In genomic region chr9:71096431-71097108, GRCh38 we compare ENCODE assay signal across 1 cellular context.
A peak's percentile ranks its signal among the peaks of the same experiment; 100 is the strongest.
TF ChIP-seq lines count a peak whose summit lies in the region.

No MANE protein-coding gene starts in this region.

TF ChIP-seq in HepG2, 621 proteins besides CTCF, POLR2A, EP300 and RAD21 (continued from another document and continues in another):
- TF ChIP-seq MNT (IDR thresholded peaks at IDR 0.05) (peak; percentile 21; the same call in 1 of the 2 replicates), HNRNPLL (IDR thresholded peaks at IDR 0.05; ENCODE audit: low read depth, low read length, poor library complexity, severe bottlenecking) (no peak), NCOA5 (CRISPR knock-in tag; IDR thresholded peaks at IDR 0.05) (no peak), RNF219 (CRISPR knock-in tag; IDR thresholded peaks at IDR 0.05) (0 out of 2 replicates have a peak, but pooled peaks have one; percentile 74), ZNF773 (CRISPR knock-in tag; IDR thresholded peaks at IDR 0.05; ENCODE audit: borderline replicate concordance) (no peak), ZNF260 (CRISPR knock-in tag; IDR thresholded peaks at IDR 0.05; ENCODE audit: borderline replicate concordance, low read depth) (no peak), ZNF230 (CRISPR knock-in tag; IDR thresholded peaks at IDR 0.05) (0 out of 2 replicates have a peak, but pooled peaks have one; percentile 44), ZSCAN9 (CRISPR knock-in tag; IDR thresholded peaks at IDR 0.05; ENCODE audit: borderline replicate concordance) (0 out of 2 replicates have a peak, but pooled peaks have one; percentile 32), SATB2 (CRISPR knock-in tag; IDR thresholded peaks at IDR 0.05) (0 out of 2 replicates have a peak, but pooled peaks have one; percentile 37), SOX13 (IDR thresholded peaks at IDR 0.05) (peak; percentile 80), SOX13 (CRISPR knock-in tag; conservative IDR thresholded peaks at IDR 0.05 in 1 of 2, IDR thresholded peaks at IDR 0.05 in 1 of 2) (peak in 1 of 2 experiments; percentile 59; a peak in 2 of 4 replicates), SOX5 (CRISPR knock-in tag; IDR thresholded peaks at IDR 0.05; ENCODE audit: borderline replicate concordance) (peak; percentile 72; the same call in 1 of the 2 replicates), FOXP1 (IDR thresholded peaks at IDR 0.05) (peak; percentile 100), FOXP1 (CRISPR knock-in tag; IDR thresholded peaks at IDR 0.05) (peak; percentile 98), ZNF550 (CRISPR knock-in tag; IDR thresholded peaks at IDR 0.05; ENCODE audit: borderline replicate concordance) (no peak), CEBPG (CRISPR knock-in tag; IDR thresholded peaks at IDR 0.05) (peak; percentile 92), SRF (IDR thresholded peaks at IDR 0.05; ENCODE audit: low read depth, low read length) (no peak), KDM3A (CRISPR knock-in tag; IDR thresholded peaks at IDR 0.05; ENCODE audit: low read depth) (peak; percentile 32; the same call in 1 of the 2 replicates), ZMAT5 (CRISPR knock-in tag; IDR thresholded peaks at IDR 0.05; ENCODE audit: borderline replicate concordance, low read depth) (no peak), TERF1 (CRISPR knock-in tag; IDR thresholded peaks at IDR 0.05) (no peak), ZNF83 (CRISPR knock-in tag; IDR thresholded peaks at IDR 0.05; ENCODE audit: borderline replicate concordance) (no peak), HES4 (CRISPR knock-in tag; IDR thresholded peaks at IDR 0.05; ENCODE audit: borderline replicate concordance) (no peak), PAX8 (CRISPR knock-in tag; IDR thresholded peaks at IDR 0.05; ENCODE audit: borderline replicate concordance) (no peak), TBL1XR1 (IDR thresholded peaks at IDR 0.05; ENCODE audit: borderline replicate concordance, low read length, partially characterized antibody) (peak; percentile 83), ZFP36 (IDR thresholded peaks at IDR 0.05; ENCODE audit: borderline replicate concordance, low read depth, low read length, partially characterized antibody) (no peak), MED8 (CRISPR knock-in tag; IDR thresholded peaks at IDR 0.05; ENCODE audit: insufficient replicate concordance) (no peak), ZNF557 (CRISPR knock-in tag; IDR thresholded peaks at IDR 0.05) (0 out of 2 replicates have a peak, but pooled peaks have one; percentile 40), JUNB (CRISPR knock-in tag; IDR thresholded peaks at IDR 0.05; ENCODE audit: borderline replicate concordance) (peak; percentile 16; the same call in 1 of the 2 replicates), ZFP36L2 (CRISPR knock-in tag; IDR thresholded peaks at IDR 0.05) (no peak), ZNF224 (CRISPR knock-in tag; IDR thresholded peaks at IDR 0.05) (0 out of 2 replicates have a peak, but pooled peaks have one; percentile 26), ZKSCAN8 (CRISPR knock-in tag; IDR thresholded peaks at IDR 0.05; ENCODE audit: borderline replicate concordance) (no peak), ZNF207 (IDR thresholded peaks at IDR 0.05; ENCODE audit: borderline replicate concordance) (0 out of 2 replicates have a peak, but pooled peaks have one; percentile 72), ZFYVE20 (CRISPR knock-in tag; IDR thresholded peaks at IDR 0.05; ENCODE audit: borderline replicate concordance, low read depth) (no peak), ZNF737 (CRISPR knock-in tag; IDR thresholded peaks at IDR 0.05; ENCODE audit: borderline replicate concordance) (no peak), REST (IDR thresholded peaks at IDR 0.05; ENCODE audit: borderline replicate concordance in 1 of 2, low read depth in 1 of 2, low read length in 2 of 2) (peak in 1 of 2 experiments; percentile 33; a peak in 1 of 4 replicates), DNMT3B (CRISPR knock-in tag; conservative IDR thresholded peaks at IDR 0.05) (peak; percentile 42; the same call in 1 of the 2 replicates), ZBTB43 (CRISPR knock-in tag; conservative IDR thresholded peaks at IDR 0.05) (peak; percentile 60; the same call in 1 of the 2 replicates), BCL3 (CRISPR knock-in tag; IDR thresholded peaks at IDR 0.05) (no peak), PTBP1 (IDR thresholded peaks at IDR 0.05; ENCODE audit: low read depth, low read length, poor library complexity, severe bottlenecking) (no peak), PPARG (CRISPR knock-in tag; conservative IDR thresholded peaks at IDR 0.05) (peak; percentile 90), FLYWCH1 (CRISPR knock-in tag; IDR thresholded peaks at IDR 0.05) (no peak), JUN (CRISPR knock-in tag; IDR thresholded peaks at IDR 0.05) (no peak), NR0B2 (CRISPR knock-in tag; IDR thresholded peaks at IDR 0.05) (no peak), SALL1 (CRISPR knock-in tag; IDR thresholded peaks at IDR 0.05) (peak; percentile 95), TFAP4 (IDR thresholded peaks at IDR 0.05; ENCODE audit: borderline replicate concordance, low read depth) (no peak), ATF4 (CRISPR knock-in tag; IDR thresholded peaks at IDR 0.05) (peak in 1 of 2 experiments; percentile 56; a peak in 1 of 4 replicates)
